Comparison of ENCODE assay signal across 8 cellular contexts in the genomic region with DNA sequence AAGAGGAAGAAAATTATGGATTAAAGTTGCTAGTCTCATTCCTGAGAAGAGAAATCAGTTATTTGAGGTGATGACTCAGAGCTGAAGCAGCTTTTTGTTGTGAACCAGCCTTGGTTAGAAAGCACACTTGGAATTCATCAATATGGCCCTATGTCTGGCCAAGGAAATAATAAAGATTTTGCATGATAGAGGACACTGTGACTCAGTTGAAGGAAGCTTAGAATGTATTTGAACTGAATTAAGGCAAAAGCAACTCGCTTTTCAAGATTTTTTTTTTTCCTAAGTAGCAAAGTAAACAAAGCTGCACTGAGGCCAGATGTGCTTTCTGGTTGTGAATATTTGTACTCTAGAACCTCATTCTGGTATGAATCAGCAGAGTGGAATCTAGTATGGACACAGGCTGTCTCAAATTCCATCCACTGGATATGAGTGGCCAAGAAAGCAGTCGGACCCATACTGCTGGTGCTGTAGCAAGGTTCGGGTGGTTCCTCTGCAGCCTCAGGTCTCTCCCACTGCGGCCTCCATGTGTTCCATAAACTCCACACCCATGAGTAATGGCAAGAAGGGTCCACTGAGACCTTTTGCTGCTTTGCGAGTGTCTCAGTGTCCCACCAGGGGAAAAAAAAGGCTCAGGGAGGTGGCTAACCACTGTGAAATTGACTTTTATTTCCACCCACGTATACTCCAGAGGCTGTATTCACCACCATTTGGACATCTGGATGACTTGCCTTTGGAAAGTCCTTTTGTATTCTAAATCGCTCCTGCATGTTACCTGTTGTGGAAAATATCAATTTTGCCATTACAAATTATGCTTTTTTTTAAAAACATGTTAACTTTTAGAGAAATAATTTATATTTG. TPM values are rescaled to one million over a fixed set of nuclear protein-coding genes. Genes with fewer than 3 reads are reported as not detected.
DNase-seq lines count a peak whose midpoint lies in the region; ATAC-seq, FAIRE-seq and TF ChIP-seq lines count a peak whose summit lies in the region.

No MANE protein-coding gene starts in this region.

- TF ChIP-seq EP300 in esophagus muscularis mucosa (IDR thresholded peaks at IDR 0.05): no peak

- no peak for FAIRE-seq in pancreas (lab: Jason Lieb, UNC)

- H3K9me3 ChIP-seq in SJSA1 (replicated peaks) (no peaks in the 10 kb centered on the region), esophagus muscularis mucosa (no peaks in the 10 kb centered on the region), pancreas (no peaks in the 10 kb centered on the region)

- no peak overlapping the region; the same call in 1 of the 2 replicates for H3K4me3 ChIP-seq in SJSA1
- H3K4me3 ChIP-seq in esophagus muscularis mucosa: no peak overlapping the region
- no peak overlapping the region for H3K4me3 ChIP-seq in pancreas
- H3K4me3 ChIP-seq in lower leg skin (ENCODE audit: low read depth, poor library complexity, severe bottlenecking): no peak overlapping the region

- DNase-seq in ELF-1 (ENCODE audit: low read depth, low spot score): peak; percentile 28
- peak; percentile 72 to 93 for DNase-seq in SJSA1 (ENCODE audit: low read depth in 1 of 2, low spot score in 2 of 2)
- no peak for DNase-seq in esophagus muscularis mucosa (ENCODE audit: extremely low spot score)
- DNase-seq in pancreas: no peak
- no peak for DNase-seq in stimulated activated CD8-positive, alpha-beta memory T cell treated with anti-CD3 and anti-CD28 coated beads, Interleukin-4, amount 100 ng/mL, for 48 hours
- DNase-seq in lower leg skin (ENCODE audit: low spot score in 2 of 2): no peak

- TF ChIP-seq POLR2A in esophagus muscularis mucosa (IDR thresholded peaks at IDR 0.05; ENCODE audit: low read depth) (no peak), lower leg skin (IDR thresholded peaks at IDR 0.05) (no peak)

- H3K36me3 ChIP-seq in SJSA1 (peaks cover 59% of the 10 kb centered on the region), esophagus muscularis mucosa (peaks cover 14 to 54% (median 33%) of the 10 kb centered on the region in 4 donors), pancreas (peaks cover 0 to 9% (median 5%) of the 10 kb centered on the region in 3 donors)

- no peak for TF ChIP-seq CTCF in esophagus muscularis mucosa (IDR thresholded peaks at IDR 0.05)
- no peak for TF ChIP-seq CTCF in pancreas (IDR thresholded peaks at IDR 0.05)
- no peak for TF ChIP-seq CTCF in lower leg skin (IDR thresholded peaks at IDR 0.05)

- peak overlapping the region; percentile 99 for H3K27ac ChIP-seq in SJSA1
- peak overlapping the region; percentile 58 to 66 (median 64) for H3K27ac ChIP-seq in esophagus muscularis mucosa (replicated peaks in 1 of 4)
- H3K27ac ChIP-seq in pancreas: peak overlapping the region in 2 of 4 donors; percentile 35 to 51

- ATAC-seq in pancreas: peak; percentile 31 to 56 (median 52)
- no peak for ATAC-seq in GM21367 (IDR thresholded peaks at IDR 0.05; ENCODE audit: unreplicated experiment)
- ATAC-seq in HG03280 (IDR thresholded peaks at IDR 0.05; ENCODE audit: unreplicated experiment): no peak

- H3K27me3 ChIP-seq in SJSA1 (replicated peaks): no peaks in the 10 kb centered on the region
- H3K27me3 ChIP-seq in esophagus muscularis mucosa: no peaks in the 10 kb centered on the region
- H3K27me3 ChIP-seq in pancreas: no peaks in the 10 kb centered on the region

- intact Hi-C loops in esophagus muscularis mucosa (cut with DNase I) (no loop called here), pancreas (cut with DNase I) (no loop called here), lower leg skin (cut with DNase I; ENCODE audit: low total_unique reads) (no loop called here)

- WGBS in esophagus muscularis mucosa: 63% methylated on average over 7 of the region's 7 CpGs
- WGBS in pancreas, 2 donors: 81 to 84% methylated on average over 7 of the region's 7 CpGs
- 67 to 68% methylated on average over 7 of the region's 7 CpGs for WGBS in lower leg skin, 2 donors

- H3K4me1 ChIP-seq in SJSA1 (replicated peaks) (peaks cover 48% of the 10 kb centered on the region), esophagus muscularis mucosa (peaks cover 86 to 100% (median 97%) of the 10 kb centered on the region in 4 donors), pancreas (peaks cover 0 to 22% (median 0%) of the 10 kb centered on the region in 3 donors)

RNA-seq across cellular contexts. Expression of a gene that starts 53.1 kb away (rescaled TPM):
- total RNA-seq in SJSA1 (2014; rRNA removed; shearing (Covaris generic)): 30.6 and 44.6 TPM in 2 replicates
- total RNA-seq in esophagus muscularis mucosa (100 to 1,000 TPM; 202 to 292 (median 261) TPM), pancreas (10 to 100 TPM; 27.6 to 60.8 (median 36.8) TPM), lower leg skin (100 to 1,000 TPM in 1 of 4 donors, 10 to 100 TPM in 3; 57.8 to 109 (median 71.4) TPM)
- 10 to 100 TPM in 1 of 2 donors, 1 to 10 TPM in 1; 9.0 to 28.6 TPM for polyA plus RNA-seq in pancreas

Comparison
In these comparisons a context has a peak if more than half of its experiments do, and no peak if none do; other contexts are left out.
1. DNase-seq: peak in ELF-1 (single experiment) and SJSA1 (2 of 2); none in esophagus muscularis mucosa (single experiment), pancreas (0 of 6), stimulated activated CD8-positive, alpha-beta memory T cell treated with anti-CD3 and anti-CD28 coated beads, Interleukin-4, amount 100 ng/mL, for 48 hours (single experiment) and lower leg skin (0 of 2).
2. ATAC-seq: peak in pancreas (4 of 4); none in GM21367 (single experiment) and HG03280 (single experiment).